In genomic region chr7:157024716-157025115, GRCh38 we compare ENCODE assay signal across 36 cellular contexts. TPM values are rescaled to one million over a fixed set of nuclear protein-coding genes. Genes with fewer than 3 reads are reported as not detected.
"Had no signal": no experiment of that assay in that cellular context is flagged by ENCODE, and none has a peak within 500 bp of the region (broad histone marks: within the 10 kb centered on the region; RNA-seq: fewer than 3 reads in every experiment).

No MANE protein-coding gene starts in this region.

- H3K36me3 ChIP-seq: adrenal gland, brain microvascular endothelial cell, breast epithelium had no signal

- H3K27ac ChIP-seq: adrenal gland, body of pancreas, brain microvascular endothelial cell, breast epithelium had no signal

- H3K4me3 ChIP-seq: adrenal gland, body of pancreas, breast epithelium had no signal

- FAIRE-seq: astrocyte, colon, TTC549 had no signal

- ATAC-seq: activated CD8-positive, alpha-beta T cell treated with anti-CD3 and anti-CD28 coated beads for 36 hours; activated naive CD4-positive, alpha-beta T cell treated with anti-CD3 and anti-CD28 coated beads, Interleukin-2, amount 50 U/mL, for 72 hours; activated T-cell treated with anti-CD3 and anti-CD28 coated beads, Interleukin-2, amount 50 U/mL, for 4 hours; activated T-cell treated with anti-CD3 and anti-CD28 coated beads, Interleukin-2, amount 50 U/mL, for 72 hours; activated T-helper 17 cell treated with anti-CD3 and anti-CD28 coated beads, Interleukin-2, amount 50 U/mL, for 72 hours; body of pancreas had no signal

- DNase-seq: activated B cell treated with CpG ODN at 0.5 μM for 24 hours; activated CD4-positive, alpha-beta T cell treated with anti-CD3 and anti-CD28 coated beads for 4 hours; activated CD4-positive, alpha-beta T cell treated with anti-CD3 and anti-CD28 coated beads, Interleukin-2, amount 10 ng/mL, durations not matched to agents 24 days and 14 days; activated CD4-positive, alpha-beta T cell treated with anti-CD3 and anti-CD28 coated beads, Interleukin-2, amount 50 U/mL, for 1 hour; activated CD4-positive, alpha-beta T cell treated with anti-CD3 and anti-CD28 coated beads, Interleukin-2, amount 50 U/mL, for 4 hours; activated CD4-positive, CD25-positive, alpha-beta regulatory T cell treated with anti-CD3 and anti-CD28 coated beads, Interleukin-2, amount 50 U/mL, for 72 hours; activated CD8-positive, alpha-beta T cell treated with anti-CD3 and anti-CD28 coated beads for 36 hours; activated effector memory CD4-positive, alpha-beta T cell treated with anti-CD3 and anti-CD28 coated beads, Interleukin-2, amount 50 U/mL, for 16 hours; activated gamma-delta T cell treated with Interleukin-2 at 50 U/mL for 16 hours; activated naive CD4-positive, alpha-beta T cell; activated naive CD4-positive, alpha-beta T cell treated with anti-CD3 and anti-CD28 coated beads for 36 hours; activated naive CD4-positive, alpha-beta T cell treated with anti-CD3 and anti-CD28 coated beads, Interleukin-2, amount 50 U/mL, for 16 hours; activated naive CD8-positive, alpha-beta T cell treated with anti-CD3 and anti-CD28 coated beads for 36 hours; activated T-cell treated with anti-CD3 and anti-CD28 coated beads for 4 hours; activated T-cell treated with anti-CD3 and anti-CD28 coated beads, Interleukin-2, amount 50 U/mL, for 1 hour; activated T-cell treated with anti-CD3 and anti-CD28 coated beads, Interleukin-2, amount 50 U/mL, for 4 hours; activated T-cell treated with anti-CD3 and anti-CD28 coated beads, Interleukin-2, amount 50 U/mL, for 72 hours; adrenal gland; amniotic stem cell; aorta; body of pancreas; brain microvascular endothelial cell; central memory CD4-positive, alpha-beta T cell; T-helper 2 cell; T-helper 9 cell had no signal

- H3K9me3 ChIP-seq: adrenal gland, body of pancreas, breast epithelium had no signal

RNA-seq across cellular contexts. Expression of gene MNX1, which starts 14.3 kb away (rescaled TPM):
- total RNA-seq: activated B cell treated with CpG ODN at 0.5 μM for 24 hours; activated CD4-positive, alpha-beta memory T cell treated with anti-CD3 and anti-CD28 coated beads for 36 hours; activated CD4-positive, alpha-beta T cell treated with anti-CD3 and anti-CD28 coated beads, Interleukin-2, amount 10 ng/mL, durations not matched to agents 24 days and 14 days; activated CD8-positive, alpha-beta memory T cell treated with anti-CD3 and anti-CD28 coated beads for 36 hours; activated CD8-positive, alpha-beta T cell treated with anti-CD3 and anti-CD28 coated beads for 36 hours; activated naive CD8-positive, alpha-beta T cell treated with anti-CD3 and anti-CD28 coated beads for 36 hours; activated T-cell treated with anti-CD3 and anti-CD28 coated beads, Interleukin-2, amount 50 U/mL, for 4 hours; activated T-helper 1 cell treated with anti-CD3 and anti-CD28 coated beads, Interleukin-12 subunit alpha, Interleukin-12 subunit beta, Interleukin-2, Interleukin-4 antibody, amounts not matched to agents 30 ng/mL and 10 ng/mL and 1 ng/mL, durations not matched to agents 14 hours and 24 hours and 36 hours; activated T-helper 17 cell treated with anti-CD3 and anti-CD28 coated beads, Interleukin-2, amount 50 U/mL, for 72 hours; aorta; astrocyte; cardiac septum; cerebellum had no signal
- polyA plus RNA-seq: adrenal gland had no signal
